In genomic region chr17:77376795-77377751, GRCh38 we compare ENCODE assay signal across 8 cellular contexts.
A peak's percentile ranks its signal among the peaks of the same experiment; 100 is the strongest.
DNase-seq lines count a peak whose midpoint lies in the region; ATAC-seq and TF ChIP-seq lines count a peak whose summit lies in the region.

No MANE protein-coding gene starts in this region.

- H3K9ac ChIP-seq in DND-41 (ENCODE audit: low read depth, low read length), result no peak overlapping the region

- no peak overlapping the region for H3K4me3 ChIP-seq in DND-41 (ENCODE audit: low read depth in 1 of 2, low read length in 2 of 2)
- peak overlapping the region; percentile 80 for H3K4me3 ChIP-seq in SJCRH30
- H3K4me3 ChIP-seq in fibroblast of pulmonary artery (replicated peaks; ENCODE audit: low read depth, low read length), result peak overlapping the region; percentile 82
- H3K4me3 ChIP-seq in prostate gland, result no peak overlapping the region

- H3K27ac ChIP-seq in DND-41 (ENCODE audit: low read length) (no peak overlapping the region), SJCRH30 (peak overlapping the region; percentile 69), prostate gland (peak overlapping the region; percentile 89 to 90)

- DNase-seq in DND-41 (no peak), SJCRH30 (peak; percentile 89 to 95), fibroblast of pulmonary artery (ENCODE audit: low read depth) (peak; percentile 88), prostate gland (ENCODE audit: low spot score) (peak; percentile 50), cerebellum (ENCODE audit: low spot score) (no peak)

- WGBS in prostate gland, result 35% methylated on average over 33 of the region's 33 CpGs

- intact Hi-C loops in prostate gland (cut with DNase I), result no loop called here

- no peaks in the 10 kb centered on the region for H3K9me3 ChIP-seq in DND-41 (ENCODE audit: insufficient read depth, low read length, severe bottlenecking)
- no peaks in the 10 kb centered on the region for H3K9me3 ChIP-seq in SJCRH30 (replicated peaks)
- H3K9me3 ChIP-seq in prostate gland, result no peaks in the 10 kb centered on the region

- H3K27me3 ChIP-seq in DND-41 (ENCODE audit: insufficient read depth, low read length, poor library complexity) (no peaks in the 10 kb centered on the region), SJCRH30 (no peaks in the 10 kb centered on the region), prostate gland (replicated peaks; ENCODE audit: insufficient read depth) (no peaks in the 10 kb centered on the region)

- TF ChIP-seq CTCF in DND-41 (IDR thresholded peaks at IDR 0.05; ENCODE audit: borderline replicate concordance, extremely low read depth, low read length, poor library complexity, severe bottlenecking), result no peak
- no peak for TF ChIP-seq CTCF in fibroblast of pulmonary artery (IDR thresholded peaks at IDR 0.05; ENCODE audit: low read length, missing control alignments)
- TF ChIP-seq CTCF in prostate gland (IDR thresholded peaks at IDR 0.05), result no peak

- H2AFZ ChIP-seq in DND-41 (ENCODE audit: low read depth, low read length), result no peak overlapping the region

- ATAC-seq in DND-41 (ENCODE audit: insufficient read depth, low read depth), result no peak
- ATAC-seq in GM18870 (IDR thresholded peaks at IDR 0.05; ENCODE audit: unreplicated experiment), result no peak
- no peak for ATAC-seq in GM18505 (IDR thresholded peaks at IDR 0.05; ENCODE audit: unreplicated experiment)
- ATAC-seq in HG03135 (IDR thresholded peaks at IDR 0.05; ENCODE audit: unreplicated experiment), result no peak

- H3K79me2 ChIP-seq in DND-41 (ENCODE audit: insufficient read depth, low read length), result peaks cover 86% of the 10 kb centered on the region

- H3K4me2 ChIP-seq in DND-41 (ENCODE audit: insufficient read depth, low read length), result peak overlapping the region; percentile 94; the same call in 1 of the 2 replicates

- H4K20me1 ChIP-seq in DND-41 (ENCODE audit: insufficient read depth, low read length), result peaks cover 81% of the 10 kb centered on the region

- TF ChIP-seq POLR2A in prostate gland (IDR thresholded peaks at IDR 0.05) (no peak), GM18505 (IDR thresholded peaks at IDR 0.05; ENCODE audit: borderline replicate concordance, extremely low read depth, insufficient read depth, insufficient read length) (no peak)

- H3K36me3 ChIP-seq in DND-41 (ENCODE audit: insufficient read depth, low read length), result peaks cover 10% of the 10 kb centered on the region; the same call in 1 of the 2 replicates
- H3K36me3 ChIP-seq in SJCRH30, result no peaks in the 10 kb centered on the region
- H3K36me3 ChIP-seq in prostate gland, result no peaks in the 10 kb centered on the region

- peaks cover 79% of the 10 kb centered on the region for H3K4me1 ChIP-seq in DND-41 (ENCODE audit: insufficient read depth, low read length)
- peaks cover 61% of the 10 kb centered on the region for H3K4me1 ChIP-seq in SJCRH30
- H3K4me1 ChIP-seq in prostate gland (replicated peaks), result peaks cover 37% of the 10 kb centered on the region

Comparison
In these comparisons a context has a peak if more than half of its experiments do, and no peak if none do; other contexts are left out.
1. DNase-seq: peak in SJCRH30 (2 of 2), fibroblast of pulmonary artery (single experiment) and prostate gland (single experiment); none in DND-41 (single experiment) and cerebellum (single experiment).
2. H3K4me3 ChIP-seq: peak in SJCRH30 (single experiment) and fibroblast of pulmonary artery (single experiment); none in DND-41 (0 of 2) and prostate gland (0 of 2).